13 cellular contexts compared by ENCODE assay signal in genomic region chr10:13104697-13105096, GRCh38.
"Had no signal": no experiment of that assay in that cellular context is flagged by ENCODE, and none has a peak within 500 bp of the region (broad histone marks: within the 10 kb centered on the region; RNA-seq: fewer than 3 reads in every experiment).

No MANE protein-coding gene starts in this region.

- H3K9me3 Mint-ChIP-seq: activated B cell treated with CpG ODN at 0.5 μM for 24 hours; T-helper 1 cell treated with Interleukin-12 subunit alpha and Interleukin-12 subunit beta and Interleukin-4 antibody, amounts not matched to agents 30 μg/mL and 1 μg/mL, for 36 hours had no signal

- H3K9me3 ChIP-seq: right atrium auricular region, SK-N-SH, thyroid gland, uterus had no signal

- DNase-seq: activated B cell treated with CpG ODN at 0.5 μM for 24 hours; activated CD4-positive, alpha-beta T cell treated with anti-CD3 and anti-CD28 coated beads, Interleukin-2, amount 50 U/mL, for 48 hours; activated naive CD4-positive, alpha-beta T cell treated with anti-CD3 and anti-CD28 coated beads, Interleukin-2, amount 50 U/mL, for 16 hours; amygdala; left ventricle myocardium superior; posterior cingulate gyrus; SK-N-SH; thyroid gland; uterus had no signal

- H3K4me2 ChIP-seq: SK-N-SH had no signal

- ATAC-seq: left ventricle myocardium superior had no signal

- H3K27me3 Mint-ChIP-seq: activated B cell treated with CpG ODN at 0.5 μM for 24 hours had no signal

- H3K4me1 ChIP-seq: thyroid gland, uterus had no signal

- H3K4me3 ChIP-seq: right atrium auricular region, skin epidermis, thyroid gland, uterus had no signal

- H3K4me3 Mint-ChIP-seq: activated B cell treated with CpG ODN at 0.5 μM for 24 hours; brain; T-helper 1 cell treated with Interleukin-12 subunit alpha and Interleukin-12 subunit beta and Interleukin-4 antibody, amounts not matched to agents 30 μg/mL and 1 μg/mL, for 36 hours had no signal

- H3K27ac Mint-ChIP-seq: activated B cell treated with CpG ODN at 0.5 μM for 24 hours; brain; T-helper 1 cell treated with Interleukin-12 subunit alpha and Interleukin-12 subunit beta and Interleukin-4 antibody, amounts not matched to agents 30 μg/mL and 1 μg/mL, for 36 hours had no signal

- H3K27me3 ChIP-seq: right atrium auricular region, thyroid gland, uterus had no signal

- H3K36me3 ChIP-seq: uterus had no signal

- H3K9ac ChIP-seq: SK-N-SH had no signal

- H3K27ac ChIP-seq: right atrium auricular region, thyroid gland had no signal
